In the genomic region with DNA sequence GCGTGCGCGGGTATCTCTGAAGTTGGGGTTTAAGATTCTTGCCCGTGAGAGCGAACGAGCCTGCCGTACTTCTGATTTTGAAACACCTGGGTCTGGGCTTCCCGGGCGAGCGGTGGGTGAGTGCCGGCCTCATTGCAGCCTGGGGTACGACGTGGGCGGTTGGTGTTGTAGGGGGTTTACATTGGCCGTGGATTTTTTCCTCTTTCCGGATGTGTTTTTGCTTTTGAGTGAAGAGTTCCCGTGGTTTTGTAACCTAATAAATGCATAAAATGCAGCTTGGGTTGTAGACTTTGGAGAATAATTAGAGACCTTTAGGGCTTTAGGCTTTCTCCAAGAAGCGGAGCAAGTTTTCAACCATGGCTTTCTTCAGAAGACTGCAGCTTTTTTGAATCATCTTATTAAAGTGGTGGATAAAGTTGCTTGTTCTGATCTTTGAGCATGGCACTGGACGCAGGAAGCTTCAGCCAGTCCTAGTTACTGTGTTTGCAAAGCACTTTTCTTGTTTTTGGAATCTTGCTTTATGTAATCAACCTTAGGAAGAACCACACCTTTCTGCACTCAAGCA, we compare ENCODE assay signal across 8 cellular contexts. TPM values are rescaled to one million over a fixed set of nuclear protein-coding genes. Genes with fewer than 3 reads are reported as not detected.
A peak's percentile ranks its signal among the peaks of the same experiment; 100 is the strongest.
DNase-seq lines count a peak whose midpoint lies in the region; ATAC-seq and TF ChIP-seq lines count a peak whose summit lies in the region.

No MANE protein-coding gene starts in this region.

- peak overlapping the region; percentile 82 for H2AFZ ChIP-seq in SU-DHL-6 (ENCODE audit: low read depth, low read length, severe bottlenecking)

- H3F3A ChIP-seq in SU-DHL-6 (ENCODE audit: insufficient read depth), result peaks cover 5% of the 10 kb centered on the region

- H3K36me3 ChIP-seq in SU-DHL-6 (ENCODE audit: low read length) (peaks cover 9% of the 10 kb centered on the region; the same call in 1 of the 2 replicates), skeletal muscle satellite cell (ENCODE audit: insufficient read depth, low read length) (no peaks in the 10 kb centered on the region)

- ATAC-seq in foreskin keratinocyte (no peak), HG02840 (IDR thresholded peaks at IDR 0.05; ENCODE audit: low FRiP score, unreplicated experiment) (no peak), GM18498 (IDR thresholded peaks at IDR 0.05; ENCODE audit: unreplicated experiment) (no peak)

- H3K27me3 ChIP-seq in SU-DHL-6 (ENCODE audit: low read length) (no peaks in the 10 kb centered on the region), foreskin keratinocyte (no peaks in the 10 kb centered on the region), skeletal muscle satellite cell (ENCODE audit: control insufficient read depth, insufficient read depth, low read length) (no peaks in the 10 kb centered on the region)

- peak; percentile 45 for DNase-seq in NCI-H2196 (lab: John Stamatoyannopoulos, UW; ENCODE audit: unreplicated experiment)
- DNase-seq in NCI-H2196 treated with DMSO at 0.1 percent for 48 hours (lab: John Stamatoyannopoulos, UW; ENCODE audit: unreplicated experiment), result no peak
- DNase-seq in foreskin keratinocyte, result no peak
- DNase-seq in NCI-H1694 (lab: John Stamatoyannopoulos, UW), result no peak

- TF ChIP-seq CTCF in SU-DHL-6 (IDR thresholded peaks at IDR 0.05; ENCODE audit: insufficient read depth, low read length, poor library complexity, severe bottlenecking) (no peak), foreskin keratinocyte (conservative IDR thresholded peaks at IDR 0.05) (no peak)

- H3K9me3 ChIP-seq in SU-DHL-6 (ENCODE audit: insufficient read depth, low read length), result no peaks in the 10 kb centered on the region
- no peaks in the 10 kb centered on the region for H3K9me3 ChIP-seq in skeletal muscle satellite cell (replicated peaks; ENCODE audit: low read length)

- H3K4me1 ChIP-seq in foreskin keratinocyte (no peaks in the 10 kb centered on the region), skeletal muscle satellite cell (ENCODE audit: control insufficient read depth, insufficient read depth, low read length) (peaks cover 11% of the 10 kb centered on the region)

- no peaks in the 10 kb centered on the region for H3K9me2 ChIP-seq in SU-DHL-6 (replicated peaks; ENCODE audit: insufficient read depth, low read length)

- H3K4me3 ChIP-seq in SU-DHL-6 (ENCODE audit: insufficient read depth, low read length, poor library complexity, severe bottlenecking), result peak overlapping the region; percentile 83
- peak overlapping the region; percentile 77 for H3K4me3 ChIP-seq in skeletal muscle satellite cell (ENCODE audit: low read length)

- peaks cover 81% of the 10 kb centered on the region for H3K79me2 ChIP-seq in SU-DHL-6 (ENCODE audit: insufficient read depth, low read length)

- H3K4me2 ChIP-seq in SU-DHL-6 (ENCODE audit: low read depth, low read length, poor library complexity, severe bottlenecking) (peak overlapping the region; percentile 71), skeletal muscle satellite cell (ENCODE audit: low read length) (peak overlapping the region; percentile 88)

- H3K9ac ChIP-seq in SU-DHL-6 (ENCODE audit: low read length), result peak overlapping the region; percentile 73
- H3K9ac ChIP-seq in skeletal muscle satellite cell (ENCODE audit: low read depth, low read length), result peak overlapping the region; percentile 95

- H3K27ac ChIP-seq in SU-DHL-6 (ENCODE audit: low read depth, low read length) (peak overlapping the region; percentile 86), foreskin keratinocyte (peak overlapping the region; percentile 98)

- no peaks in the 10 kb centered on the region for H4K20me1 ChIP-seq in SU-DHL-6 (ENCODE audit: low read depth, low read length)

RNA-seq across cellular contexts. Expression of gene FARS2, which starts 0.3 kb away (rescaled TPM):
- total RNA-seq in foreskin keratinocyte, result 20.1 and 20.7 TPM in 2 replicates
- 16.5 and 16.9 TPM in 2 replicates for polyA plus RNA-seq in foreskin keratinocyte
- total RNA-seq in skeletal muscle satellite cell (2012; rRNA removed), result 22.9 and 27.9 TPM in 2 replicates

RNA-seq across cellular contexts. Expression of gene LYRM4, which starts 0.9 kb away (rescaled TPM):
- total RNA-seq in foreskin keratinocyte, result 33.7 and 35.1 TPM in 2 replicates
- 45.2 and 50.9 TPM in 2 replicates for polyA plus RNA-seq in foreskin keratinocyte
- total RNA-seq in skeletal muscle satellite cell (2012; rRNA removed), result 13.1 and 14.7 TPM in 2 replicates
